In the genomic region with DNA sequence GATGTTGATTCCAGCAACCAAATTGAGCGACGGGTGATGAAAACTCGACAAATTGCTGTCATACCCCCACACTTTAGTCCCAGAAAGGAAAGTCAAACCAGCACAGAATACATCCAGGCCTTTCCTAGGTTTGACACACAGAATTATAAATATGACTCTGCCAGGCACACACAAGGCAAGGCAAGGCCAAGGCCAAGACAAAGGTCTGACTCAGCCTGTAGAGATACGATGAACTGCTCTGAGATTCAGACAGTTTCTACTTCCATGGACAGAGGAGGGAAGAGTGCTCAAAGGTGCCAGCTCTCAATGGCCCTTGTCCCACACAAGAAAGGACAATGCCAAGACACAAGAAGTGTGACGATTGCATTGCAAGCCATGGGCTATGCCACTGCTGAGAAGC, we compare ENCODE assay signal across 33 cellular contexts.
"Had no signal": no experiment of that assay in that cellular context is flagged by ENCODE, and none has a peak within 500 bp of the region (broad histone marks: within the 10 kb centered on the region; RNA-seq: fewer than 3 reads in every experiment).

No MANE protein-coding gene starts in this region.

- H3K4me3 Mint-ChIP-seq: naive thymus-derived CD8-positive, alpha-beta T cell; natural killer cell treated with Interleukin-12 subunit alpha and Interleukin-12 subunit beta and Interleukin-15 and Interleukin-18, amount 100 ng/mL, for 72 hours; nephron progenitor cell; neural progenitor cell; stimulated activated memory B cell treated with anti-CD40 and anti-IgM and Interleukin-4, amounts not matched to agents 10 μg/mL and 1 μg/mL and 100 μg/mL, for 72 hours; stimulated activated naive CD8-positive, alpha-beta T cell treated with anti-CD3 and anti-CD28 coated beads, Interleukin-15, amount 100 ng/mL, for 72 hours; type B pancreatic cell had no signal

- H3K9ac ChIP-seq: neural progenitor cell, parathyroid adenoma had no signal

- H3K9me3 Mint-ChIP-seq: natural killer cell treated with Interleukin-12 subunit alpha and Interleukin-12 subunit beta and Interleukin-15 and Interleukin-18, amount 100 ng/mL, for 72 hours; nephron progenitor cell; neural progenitor cell; stimulated activated memory B cell treated with anti-CD40 and anti-IgM and Interleukin-4, amounts not matched to agents 10 μg/mL and 1 μg/mL and 100 μg/mL, for 72 hours; stimulated activated naive CD8-positive, alpha-beta T cell treated with anti-CD3 and anti-CD28 coated beads, Interleukin-15, amount 100 ng/mL, for 72 hours; type B pancreatic cell had no signal

- DNase-seq: naive thymus-derived CD8-positive, alpha-beta T cell; nephron progenitor cell; occipital lobe; ovary; posterior cingulate gyrus; psoas muscle; right cardiac atrium; right lobe of liver; sigmoid colon; spleen; stimulated activated CD4-positive, alpha-beta T cell treated with anti-CD3 and anti-CD28 coated beads, Interleukin-12 subunit alpha, Interleukin-12 subunit beta, amount 100 ng/mL, for 4 hours; stimulated activated CD4-positive, alpha-beta T cell treated with anti-CD3 and anti-CD28 coated beads, Interleukin-1b, Interleukin-23, amount 100 ng/mL, for 48 hours; stimulated activated CD4-positive, alpha-beta T cell treated with anti-CD3 and anti-CD28 coated beads, Interleukin-4, amount 100 ng/mL, for 1 hour; stimulated activated CD4-positive, alpha-beta T cell treated with anti-CD3 and anti-CD28 coated beads, Interleukin-4, amount 100 ng/mL, for 4 hours; stimulated activated CD8-positive, alpha-beta memory T cell treated with anti-CD3 and anti-CD28 coated beads, Interleukin-4, amount 100 ng/mL, for 48 hours; stimulated activated naive CD4-positive, alpha-beta T cell; stimulated activated naive CD8-positive, alpha-beta T cell treated with anti-CD3 and anti-CD28 coated beads, Interleukin-15, amount 100 ng/mL, for 72 hours; stimulated activated naive CD8-positive, alpha-beta T cell treated with anti-CD3 and anti-CD28 coated beads, Interleukin-15, Interleukin-2, amounts not matched to agents 100 U/mL and 50 U/mL, for 24 hours; substantia nigra; testis; tibial artery; transverse colon; upper lobe of right lung; uterus had no signal

- H3K4me3 ChIP-seq: neural progenitor cell, ovary, psoas muscle, right lobe of liver, sigmoid colon, skin epidermis, smooth muscle cell, spleen, suprapubic skin, testis, tibial artery, transverse colon, upper lobe of right lung, uterus had no signal

- H3K27me3 Mint-ChIP-seq: progenitor cell of endocrine pancreas; stimulated activated memory B cell treated with anti-CD40 and anti-IgM and Interleukin-4, amounts not matched to agents 10 μg/mL and 1 μg/mL and 100 μg/mL, for 72 hours; stimulated activated naive CD8-positive, alpha-beta T cell treated with anti-CD3 and anti-CD28 coated beads, Interleukin-15, amount 100 ng/mL, for 72 hours had no signal

- ATAC-seq: naive thymus-derived CD8-positive, alpha-beta T cell; natural killer cell treated with Interleukin-12 subunit alpha and Interleukin-12 subunit beta and Interleukin-15 and Interleukin-18, amount 100 ng/mL, for 72 hours; psoas muscle; right cardiac atrium; right lobe of liver; stimulated activated memory B cell treated with anti-CD40 and anti-IgM and Interleukin-4, amounts not matched to agents 10 μg/mL and 1 μg/mL and 100 μg/mL, for 72 hours; stimulated activated naive CD8-positive, alpha-beta T cell treated with anti-CD3 and anti-CD28 coated beads, Interleukin-15, amount 100 ng/mL, for 72 hours; stimulated activated naive CD8-positive, alpha-beta T cell treated with anti-CD3 and anti-CD28 coated beads, Interleukin-15, Interleukin-2, amounts not matched to agents 100 U/mL and 50 U/mL, for 24 hours; upper lobe of right lung had no signal

- H2AFZ ChIP-seq: neural progenitor cell, parathyroid adenoma had no signal

- H3K4me1 ChIP-seq: neural progenitor cell, parathyroid adenoma, psoas muscle, right lobe of liver, sigmoid colon, spleen, suprapubic skin, testis, tibial artery, transverse colon, upper lobe of right lung, uterus had no signal

- H3K9me3 ChIP-seq: ovary, psoas muscle, right lobe of liver, sigmoid colon, spleen, suprapubic skin, testis, tibial artery, transverse colon, upper lobe of right lung, uterus had no signal

- H3K27ac Mint-ChIP-seq: naive thymus-derived CD8-positive, alpha-beta T cell; natural killer cell treated with Interleukin-12 subunit alpha and Interleukin-12 subunit beta and Interleukin-15 and Interleukin-18, amount 100 ng/mL, for 72 hours; nephron progenitor cell; neural progenitor cell; progenitor cell of endocrine pancreas; stimulated activated memory B cell treated with anti-CD40 and anti-IgM and Interleukin-4, amounts not matched to agents 10 μg/mL and 1 μg/mL and 100 μg/mL, for 72 hours; type B pancreatic cell had no signal

- H3K36me3 ChIP-seq: neural progenitor cell, ovary, right lobe of liver, sigmoid colon, spleen, suprapubic skin, tibial artery, transverse colon, upper lobe of right lung, uterus had no signal

- H3K27me3 ChIP-seq: neural progenitor cell, ovary, testis, upper lobe of right lung, uterus had no signal

- H3K36me3 Mint-ChIP-seq: naive thymus-derived CD8-positive, alpha-beta T cell; natural killer cell treated with Interleukin-12 subunit alpha and Interleukin-12 subunit beta and Interleukin-15 and Interleukin-18, amount 100 ng/mL, for 72 hours; neural progenitor cell; stimulated activated memory B cell treated with anti-CD40 and anti-IgM and Interleukin-4, amounts not matched to agents 10 μg/mL and 1 μg/mL and 100 μg/mL, for 72 hours; type B pancreatic cell had no signal

- H3K79me2 ChIP-seq: parathyroid adenoma had no signal

- H3K4me1 Mint-ChIP-seq: naive thymus-derived CD8-positive, alpha-beta T cell; neural progenitor cell; stimulated activated memory B cell treated with anti-CD40 and anti-IgM and Interleukin-4, amounts not matched to agents 10 μg/mL and 1 μg/mL and 100 μg/mL, for 72 hours; stimulated activated naive CD8-positive, alpha-beta T cell treated with anti-CD3 and anti-CD28 coated beads, Interleukin-15, amount 100 ng/mL, for 72 hours had no signal

- H3K27ac ChIP-seq: neural progenitor cell, ovary, parathyroid adenoma, psoas muscle, right lobe of liver, sigmoid colon, skin epidermis, spleen, suprapubic skin, testis, tibial artery, transverse colon, upper lobe of right lung, uterus had no signal

- H3K4me2 ChIP-seq: neural progenitor cell, smooth muscle cell had no signal
